Comparison of ENCODE assay signal across 9 cellular contexts in genomic region chr10:96651998-96652431, GRCh38.
DNase-seq lines count a peak whose midpoint lies in the region; ATAC-seq and TF ChIP-seq lines count a peak whose summit lies in the region.
"Had no signal": no experiment of that assay in that cellular context is flagged by ENCODE, and none has a peak within 500 bp of the region (broad histone marks: within the 10 kb centered on the region; RNA-seq: fewer than 3 reads in every experiment).

No MANE protein-coding gene starts in this region.

- H3K9me3 Mint-ChIP-seq in WTC11, result peaks cover 10% of the 10 kb centered on the region

- H3K27me3 ChIP-seq in vagina, result no peaks in the 10 kb centered on the region

- peaks cover 9% of the 10 kb centered on the region for H3K36me3 Mint-ChIP-seq in WTC11

- POLR2A ChIA-PET in WTC11 (lab: Charles Lee), result no interaction called here

- no peak for TF ChIP-seq POLR2A in vagina (IDR thresholded peaks at IDR 0.05)

- H3K4me1 Mint-ChIP-seq in WTC11, result no peaks in the 10 kb centered on the region

- 0 out of 2 replicates have a peak overlapping the region, but pooled peaks have one; percentile 51 for H3K27ac Mint-ChIP-seq in WTC11

- H3K9me3 ChIP-seq in vagina, result no peaks in the 10 kb centered on the region

- H3K27ac ChIP-seq in vagina, result no peak overlapping the region

- DNase-seq in SKM-1 treated with dmso at 0.1 percent for 144 hours (lab: John Stamatoyannopoulos, UW; ENCODE audit: unreplicated experiment) (peak; percentile 38), SKM-1 (lab: John Stamatoyannopoulos, UW; ENCODE audit: unreplicated experiment) (no peak), WTC11 (ENCODE audit: low spot score) (no peak), vagina (ENCODE audit: extremely low spot score in 2 of 2) (no peak), glomerular visceral epithelial cell (ENCODE audit: extremely low spot score) (no peak), NCI-H146 treated with DMSO at 0.1 percent for 48 hours (lab: John Stamatoyannopoulos, UW; ENCODE audit: unreplicated experiment) (no peak)
- peak; percentile 20 to 32 for DNase-seq in stimulated activated CD8-positive, alpha-beta memory T cell treated with anti-CD3 and anti-CD28 coated beads, Interleukin-2, amount 100 ng/mL, for 48 hours (ENCODE audit: low read depth in 2 of 2)
- DNase-seq: IMR-90 had no signal

- TF ChIP-seq CTCF in WTC11 (IDR thresholded peaks at IDR 0.05) (no peak), vagina (IDR thresholded peaks at IDR 0.05) (no peak)

- intact Hi-C loops in vagina (cut with DNase I), result no loop called here

- H3K4me1 ChIP-seq in vagina, result no peaks in the 10 kb centered on the region

- no peak overlapping the region for H3K4me3 ChIP-seq in vagina

- H3K36me3 ChIP-seq in vagina, result no peaks in the 10 kb centered on the region

- H3K27me3 Mint-ChIP-seq in WTC11 (ENCODE audit: low read depth), result no peaks in the 10 kb centered on the region

- CTCF ChIA-PET in WTC11 (lab: Charles Lee), result interaction anchor here (1.1 to 2.0 kb wide), 2 partner anchors 9 to 11 kb away, joined by 3 to 8 read pairs; no protein-coding TSS in a partner anchor

- no peak overlapping the region for H3K4me3 Mint-ChIP-seq in WTC11

- ATAC-seq in HG03135 (IDR thresholded peaks at IDR 0.05; ENCODE audit: unreplicated experiment) (peak; percentile 77), WTC11 (no peak)

TF ChIP-seq in WTC11, 78 proteins besides CTCF, POLR2A, EP300 and RAD21:
- no peak for TF ChIP-seq ZSCAN18 (CRISPR knock-in tag; IDR thresholded peaks at IDR 0.05)
- no peak for TF ChIP-seq ATF1 (CRISPR knock-in tag; IDR thresholded peaks at IDR 0.05)
- TF ChIP-seq NR2C2 (CRISPR knock-in tag; IDR thresholded peaks at IDR 0.05), result no peak
- TF ChIP-seq E2F4 (CRISPR knock-in tag; IDR thresholded peaks at IDR 0.05; ENCODE audit: borderline replicate concordance, low read depth), result no peak
- TF ChIP-seq TP53 (CRISPR knock-in tag; IDR thresholded peaks at IDR 0.05), result no peak
- TF ChIP-seq ZMAT4 (CRISPR knock-in tag; IDR thresholded peaks at IDR 0.05), result no peak
- TF ChIP-seq GABPB1 (CRISPR knock-in tag; IDR thresholded peaks at IDR 0.05), result no peak
- TF ChIP-seq FOXK1 (CRISPR knock-in tag; IDR thresholded peaks at IDR 0.05), result no peak
- no peak for TF ChIP-seq ERG (CRISPR knock-in tag; IDR thresholded peaks at IDR 0.05)
- TF ChIP-seq ZNF232 (CRISPR knock-in tag; IDR thresholded peaks at IDR 0.05), result no peak
- TF ChIP-seq SMAD4 (CRISPR knock-in tag; IDR thresholded peaks at IDR 0.05), result no peak
- TF ChIP-seq ZNF532 (CRISPR knock-in tag; IDR thresholded peaks at IDR 0.05; ENCODE audit: borderline replicate concordance), result no peak
- no peak for TF ChIP-seq E2F5 (CRISPR knock-in tag; IDR thresholded peaks at IDR 0.05)

Comparison
In these comparisons a context has a peak if more than half of its experiments do, and no peak if none do; other contexts are left out.
1. DNase-seq: peak in SKM-1 treated with dmso at 0.1 percent for 144 hours (single experiment) and stimulated activated CD8-positive, alpha-beta memory T cell treated with anti-CD3 and anti-CD28 coated beads, Interleukin-2, amount 100 ng/mL, for 48 hours (2 of 2); none in SKM-1 (single experiment), WTC11 (single experiment), vagina (0 of 2), glomerular visceral epithelial cell (single experiment) and NCI-H146 treated with DMSO at 0.1 percent for 48 hours (single experiment).